8 cellular contexts compared by ENCODE assay signal in the genomic region with DNA sequence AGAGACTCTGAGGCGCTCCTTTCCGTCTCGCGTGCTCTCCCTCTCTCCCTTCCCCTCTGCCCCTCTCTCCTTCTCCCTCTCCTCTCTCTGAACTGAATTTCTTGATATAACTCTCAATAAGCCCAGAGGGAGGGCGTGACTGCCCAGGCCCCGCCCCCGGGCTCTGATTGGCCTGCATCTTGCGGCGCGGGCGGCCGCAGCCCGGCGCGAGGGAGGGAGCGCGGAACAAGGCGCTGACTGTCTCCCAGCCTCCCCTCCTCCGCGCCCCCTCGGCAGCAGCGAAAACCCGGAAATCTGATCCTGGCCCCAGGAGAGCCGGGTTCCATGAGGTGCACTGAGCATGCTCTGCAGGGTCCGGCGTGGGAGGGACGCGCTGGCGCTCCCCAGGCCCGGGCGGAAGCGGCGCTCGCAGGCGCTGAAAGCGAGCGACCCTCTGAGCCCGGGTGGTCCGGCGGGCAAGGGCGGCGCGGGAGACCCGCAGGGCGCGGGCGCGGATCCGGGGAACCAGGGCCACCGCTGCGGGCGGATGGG. TPM values are rescaled to one million over a fixed set of nuclear protein-coding genes. Genes with fewer than 3 reads are reported as not detected.
DNase-seq lines count a peak whose midpoint lies in the region; ATAC-seq and TF ChIP-seq lines count a peak whose summit lies in the region.

A gene with protein sequence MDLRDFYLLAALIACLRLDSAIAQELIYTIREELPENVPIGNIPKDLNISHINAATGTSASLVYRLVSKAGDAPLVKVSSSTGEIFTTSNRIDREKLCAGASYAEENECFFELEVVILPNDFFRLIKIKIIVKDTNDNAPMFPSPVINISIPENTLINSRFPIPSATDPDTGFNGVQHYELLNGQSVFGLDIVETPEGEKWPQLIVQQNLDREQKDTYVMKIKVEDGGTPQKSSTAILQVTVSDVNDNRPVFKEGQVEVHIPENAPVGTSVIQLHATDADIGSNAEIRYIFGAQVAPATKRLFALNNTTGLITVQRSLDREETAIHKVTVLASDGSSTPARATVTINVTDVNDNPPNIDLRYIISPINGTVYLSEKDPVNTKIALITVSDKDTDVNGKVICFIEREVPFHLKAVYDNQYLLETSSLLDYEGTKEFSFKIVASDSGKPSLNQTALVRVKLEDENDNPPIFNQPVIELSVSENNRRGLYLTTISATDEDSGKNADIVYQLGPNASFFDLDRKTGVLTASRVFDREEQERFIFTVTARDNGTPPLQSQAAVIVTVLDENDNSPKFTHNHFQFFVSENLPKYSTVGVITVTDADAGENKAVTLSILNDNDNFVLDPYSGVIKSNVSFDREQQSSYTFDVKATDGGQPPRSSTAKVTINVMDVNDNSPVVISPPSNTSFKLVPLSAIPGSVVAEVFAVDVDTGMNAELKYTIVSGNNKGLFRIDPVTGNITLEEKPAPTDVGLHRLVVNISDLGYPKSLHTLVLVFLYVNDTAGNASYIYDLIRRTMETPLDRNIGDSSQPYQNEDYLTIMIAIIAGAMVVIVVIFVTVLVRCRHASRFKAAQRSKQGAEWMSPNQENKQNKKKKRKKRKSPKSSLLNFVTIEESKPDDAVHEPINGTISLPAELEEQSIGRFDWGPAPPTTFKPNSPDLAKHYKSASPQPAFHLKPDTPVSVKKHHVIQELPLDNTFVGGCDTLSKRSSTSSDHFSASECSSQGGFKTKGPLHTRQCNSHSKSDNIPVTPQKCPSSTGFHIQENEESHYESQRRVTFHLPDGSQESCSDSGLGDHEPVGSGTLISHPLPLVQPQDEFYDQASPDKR (N-terminal part only) (minus strand): TSS at position 94 of the 531 bp plus-strand sequence. CDS start 1,896 bp downstream, outside the sequence.

- peaks cover 21% of the 10 kb centered on the region for H3K27me3 Mint-ChIP-seq in stimulated activated naive CD8-positive, alpha-beta T cell treated with anti-CD3 and anti-CD28 coated beads, Interleukin-15, Interleukin-2, amounts not matched to agents 100 ng/mL and 50 ng/mL, for 24 hours

- H3K9me3 Mint-ChIP-seq in stimulated activated naive CD8-positive, alpha-beta T cell treated with anti-CD3 and anti-CD28 coated beads, Interleukin-15, Interleukin-2, amounts not matched to agents 100 ng/mL and 50 ng/mL, for 24 hours: no peaks in the 10 kb centered on the region

- H3K79me2 ChIP-seq in neural cell (replicated peaks; ENCODE audit: insufficient read depth, low read length): peaks cover 11% of the 10 kb centered on the region

- H3K36me3 ChIP-seq in neural cell (ENCODE audit: insufficient read depth, low read length): no peaks in the 10 kb centered on the region

- no peaks in the 10 kb centered on the region for H3K36me3 Mint-ChIP-seq in stimulated activated naive CD8-positive, alpha-beta T cell treated with anti-CD3 and anti-CD28 coated beads, Interleukin-15, Interleukin-2, amounts not matched to agents 100 ng/mL and 50 ng/mL, for 24 hours (ENCODE audit: low read depth)

- H3K27ac ChIP-seq in neural cell (ENCODE audit: low read length): peak within 1 kb of the TSS; percentile 22

- H3K9me2 ChIP-seq in neural cell (ENCODE audit: insufficient read depth, low read length): no peaks in the 10 kb centered on the region

- no peak within 1 kb of the TSS for H3K4me3 Mint-ChIP-seq in stimulated activated naive CD8-positive, alpha-beta T cell treated with anti-CD3 and anti-CD28 coated beads, Interleukin-15, Interleukin-2, amounts not matched to agents 100 ng/mL and 50 ng/mL, for 24 hours

- peak within 1 kb of the TSS; percentile 75 for H3K27ac Mint-ChIP-seq in stimulated activated naive CD8-positive, alpha-beta T cell treated with anti-CD3 and anti-CD28 coated beads, Interleukin-15, Interleukin-2, amounts not matched to agents 100 ng/mL and 50 ng/mL, for 24 hours

- H3K27me3 ChIP-seq in neural cell (ENCODE audit: insufficient read depth, low read depth, low read length): peaks cover 4% of the 10 kb centered on the region

- TF ChIP-seq CTCF in fibroblast of villous mesenchyme (IDR thresholded peaks at IDR 0.05; ENCODE audit: insufficient read depth, low read depth, low read length): no peak
- TF ChIP-seq CTCF in neural cell (IDR thresholded peaks at IDR 0.05; ENCODE audit: poor library complexity, severe bottlenecking): peak; percentile 25

- TF ChIP-seq EP300 in neural cell (conservative IDR thresholded peaks at IDR 0.05; ENCODE audit: poor library complexity, severe bottlenecking): peak; percentile 54

- ATAC-seq in GM21825 (IDR thresholded peaks at IDR 0.05; ENCODE audit: unreplicated experiment): peak; percentile 98

- H4K20me1 ChIP-seq in neural cell (ENCODE audit: insufficient read depth): no peaks in the 10 kb centered on the region

- H3K4me1 Mint-ChIP-seq in stimulated activated naive CD8-positive, alpha-beta T cell treated with anti-CD3 and anti-CD28 coated beads, Interleukin-15, Interleukin-2, amounts not matched to agents 100 ng/mL and 50 ng/mL, for 24 hours (ENCODE audit: low read depth): peaks cover 14% of the 10 kb centered on the region

- peak within 1 kb of the TSS; percentile 78 for H2AFZ ChIP-seq in neural cell (ENCODE audit: low read depth, low read length)

- no peaks in the 10 kb centered on the region for H3F3A ChIP-seq in neural cell (ENCODE audit: insufficient read depth, low read length, poor library complexity, severe bottlenecking)

- DNase-seq in DMS53 treated with DMSO at 0.1 percent for 48 hours (lab: John Stamatoyannopoulos, UW; ENCODE audit: unreplicated experiment) (peak; percentile 21), Kasumi-1 (lab: John Stamatoyannopoulos, UW) (peak; percentile 82 to 86), RPMI8226 (peak; percentile 81), fibroblast of villous mesenchyme (ENCODE audit: low read depth) (peak; percentile 90)
- DNase-seq in activated effector memory CD4-positive, alpha-beta T cell treated with anti-CD3 and anti-CD28 coated beads, Interleukin-2, amount 50 U/mL, for 16 hours: peak; percentile 92

- H3K4me3 ChIP-seq in fibroblast of villous mesenchyme (ENCODE audit: low read depth, low read length) (peak within 1 kb of the TSS; percentile 81), neural cell (ENCODE audit: low read length) (peak within 1 kb of the TSS; percentile 81)

- H3K4me2 ChIP-seq in neural cell (ENCODE audit: low read length): peak within 1 kb of the TSS; percentile 68

- no peaks in the 10 kb centered on the region for H3K9me3 ChIP-seq in neural cell (ENCODE audit: low read length)

- H3K9ac ChIP-seq in neural cell (ENCODE audit: low read length): peak within 1 kb of the TSS; percentile 66

- no peak for TF ChIP-seq RAD21 in neural cell (conservative IDR thresholded peaks at IDR 0.05)

TF ChIP-seq in neural cell, 6 proteins besides CTCF, POLR2A, EP300 and RAD21:
- no peak for TF ChIP-seq TAF1 (IDR thresholded peaks at IDR 0.05; ENCODE audit: low read depth)
- no peak for TF ChIP-seq EZH2 (IDR thresholded peaks at IDR 0.05; ENCODE audit: borderline replicate concordance, insufficient read depth, low read length, poor library complexity, severe bottlenecking)
- no peak for TF ChIP-seq SMC3 (conservative IDR thresholded peaks at IDR 0.05; ENCODE audit: poor library complexity)
- no peak for TF ChIP-seq REST (IDR thresholded peaks at IDR 0.05; ENCODE audit: borderline replicate concordance)
- peak; percentile 34 for TF ChIP-seq POLR2AphosphoS5 (IDR thresholded peaks at IDR 0.05)
- TF ChIP-seq MXI1 (conservative IDR thresholded peaks at IDR 0.05; ENCODE audit: poor library complexity, severe bottlenecking): peak; percentile 63

RNA-seq across cellular contexts. Expression of the gene that starts here (rescaled TPM):
- 5.8 and 9.9 TPM in 2 replicates for total RNA-seq in fibroblast of villous mesenchyme
- 3.5 and 4.6 TPM in 2 replicates for polyA plus RNA-seq in neural cell
- polyA minus RNA-seq in neural cell: 32.4 and 35.9 TPM in 2 replicates

Comparison
In these comparisons a context has a peak if more than half of its experiments do, and no peak if none do; other contexts are left out.
1. Peak in every context shown above with its lines: DNase-seq, ATAC-seq, H3K4me3 ChIP-seq and H3K27ac ChIP-seq.
2. DNase-seq: peak in every context shown above with its lines; median percentile 92 in activated effector memory CD4-positive, alpha-beta T cell treated with anti-CD3 and anti-CD28 coated beads, Interleukin-2, amount 50 U/mL, for 16 hours; 90 in fibroblast of villous mesenchyme; 84 in Kasumi-1; 81 in RPMI8226; 21 in DMS53 treated with DMSO at 0.1 percent for 48 hours.